Comparison of ENCODE assay signal across 11 cellular contexts in genomic region chr2:218003994-218004419, GRCh38. TPM values are rescaled to one million over a fixed set of nuclear protein-coding genes. Genes with fewer than 3 reads are reported as not detected.
DNase-seq lines count a peak whose midpoint lies in the region; ATAC-seq and TF ChIP-seq lines count a peak whose summit lies in the region.
"Had no signal": no experiment of that assay in that cellular context is flagged by ENCODE, and none has a peak within 500 bp of the region (broad histone marks: within the 10 kb centered on the region; RNA-seq: fewer than 3 reads in every experiment).

No MANE protein-coding gene starts in this region.

- no peaks in the 10 kb centered on the region for H3K9me3 ChIP-seq in BE2C
- H3K9me3 ChIP-seq in adipocyte (ENCODE audit: control insufficient read depth, low read length), result no peaks in the 10 kb centered on the region

- DNase-seq in BE2C (peak; percentile 60), adipocyte (ENCODE audit: low read depth) (peak; percentile 93), Right ventricle myocardium inferior (ENCODE audit: missing footprints) (peak; percentile 90), renal cortical epithelial cell (ENCODE audit: low read depth) (peak; percentile 43), T-helper 2 cell (no peak), GM20000 (ENCODE audit: low spot score) (no peak), mesenteric fat pad (ENCODE audit: low spot score) (no peak)
- no peak for DNase-seq in central memory CD4-positive, alpha-beta T cell
- DNase-seq: NCI-H2081 treated with DMSO at 0.1 percent for 48 hours; stimulated activated CD4-positive, alpha-beta T cell treated with anti-CD3 and anti-CD28 coated beads, Interleukin-4, amount 100 ng/mL, for 24 hours; T-helper 1 cell had no signal

- ATAC-seq in Right ventricle myocardium inferior, result peak; percentile 95

- H3K27me3 ChIP-seq in BE2C, result no peaks in the 10 kb centered on the region
- H3K27me3 ChIP-seq in adipocyte (replicated peaks; ENCODE audit: control insufficient read depth, insufficient read depth, low read length), result no peaks in the 10 kb centered on the region

- peak overlapping the region; percentile 93 for H3K9ac ChIP-seq in adipocyte (ENCODE audit: low read length)

- intact Hi-C loops in Right ventricle myocardium inferior (cut with DNase I), result no loop called here

- H3K4me1 ChIP-seq in BE2C (peaks cover 54% of the 10 kb centered on the region), adipocyte (ENCODE audit: control insufficient read depth, insufficient read depth, low read length) (peaks cover 76% of the 10 kb centered on the region)

- TF ChIP-seq CTCF in BE2C (IDR thresholded peaks at IDR 0.05; ENCODE audit: low read depth, low read length) (no peak), GM20000 (IDR thresholded peaks at IDR 0.05; ENCODE audit: extremely low read depth, missing control alignments) (no peak)

- H3K36me3 ChIP-seq in BE2C, result peaks cover 24% of the 10 kb centered on the region
- H3K36me3 ChIP-seq in adipocyte (ENCODE audit: control insufficient read depth, insufficient read depth, low read length, severe bottlenecking), result no peaks in the 10 kb centered on the region

- H3K4me3 ChIP-seq in BE2C (ENCODE audit: low read depth, low read length) (no peak overlapping the region), adipocyte (ENCODE audit: low read length) (no peak overlapping the region)

RNA-seq across cellular contexts. Expression of gene TNS1, which starts 1.2 kb away (rescaled TPM):
- 65.0 TPM for polyA plus RNA-seq in BE2C (2012; ENCODE audit: insufficient read depth, insufficient read length, low read depth)
- total RNA-seq in Right ventricle myocardium inferior (705 TPM), renal cortical epithelial cell (36.1 and 206 TPM in 2 replicates), mesenteric fat pad (449 TPM)

Comparison
In these comparisons a context has a peak if more than half of its experiments do, and no peak if none do; other contexts are left out.
1. DNase-seq: peak in BE2C (single experiment), adipocyte (single experiment), Right ventricle myocardium inferior (single experiment) and renal cortical epithelial cell (single experiment); none in T-helper 2 cell (0 of 5), GM20000 (single experiment), mesenteric fat pad (single experiment) and central memory CD4-positive, alpha-beta T cell (single experiment).